ENCODE assay signal across 25 cellular contexts in the genomic region with DNA sequence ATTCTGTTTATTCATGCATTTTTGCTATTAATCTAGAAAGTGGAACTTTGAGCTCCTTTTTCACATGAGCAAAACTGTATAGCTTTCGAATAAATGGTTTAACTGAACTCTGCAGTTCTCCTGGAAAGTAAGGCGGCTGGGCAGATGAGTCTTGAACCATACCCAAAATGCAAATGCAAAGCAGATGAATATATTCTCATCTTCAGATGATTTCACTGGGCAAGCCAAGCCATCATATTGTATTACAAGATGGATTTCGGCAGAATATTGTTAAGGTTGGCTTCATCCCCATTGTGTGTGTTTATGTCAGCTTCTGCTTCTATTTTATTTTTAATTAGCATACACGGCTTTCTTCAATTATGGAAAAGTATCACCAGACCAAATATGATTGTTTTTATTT.
"Had no signal": no experiment of that assay in that cellular context is flagged by ENCODE, and none has a peak within 500 bp of the region (broad histone marks: within the 10 kb centered on the region; RNA-seq: fewer than 3 reads in every experiment).

No MANE protein-coding gene starts in this region.

- H3K9me3 ChIP-seq: gastroesophageal sphincter, ovary, upper lobe of left lung had no signal

- H3K36me3 ChIP-seq: gastroesophageal sphincter, ovary, upper lobe of left lung had no signal

- H3K27ac ChIP-seq: ovary, upper lobe of left lung had no signal

- ATAC-seq: gastroesophageal sphincter; left cardiac atrium; left ventricle myocardium superior; sciatic nerve; stimulated activated effector memory CD8-positive, alpha-beta T cell treated with anti-CD3 and anti-CD28 coated beads, Interleukin-12 subunit alpha, Interleukin-12 subunit beta, amount 100 ng/mL, for 72 hours; WTC11 had no signal

- H3K27me3 ChIP-seq: gastroesophageal sphincter, ovary, upper lobe of left lung had no signal

- H3K4me3 ChIP-seq: gastroesophageal sphincter, ovary, skin epidermis, upper lobe of left lung had no signal

- DNase-seq: activated CD4-positive, alpha-beta memory T cell treated with anti-CD3 and anti-CD28 coated beads, Interleukin-2, amount 10 ng/mL, durations not matched to agents 7 days and 5 days; activated CD4-positive, alpha-beta T cell treated with anti-CD3 and anti-CD28 coated beads for 1 hour; activated CD4-positive, alpha-beta T cell treated with anti-CD3 and anti-CD28 coated beads, Interleukin-2, amount 10 ng/mL, durations not matched to agents 7 days and 5 days; activated CD8-positive, alpha-beta memory T cell treated with anti-CD3 and anti-CD28 coated beads, Interleukin-2, amount 50 U/mL, for 48 hours; activated gamma-delta T cell; activated naive CD4-positive, alpha-beta T cell treated with anti-CD3 and anti-CD28 coated beads, Interleukin-2, amount 10 ng/mL, durations not matched to agents 7 days and 5 days; activated naive CD8-positive, alpha-beta T cell treated with anti-CD3 and anti-CD28 coated beads, Interleukin-2, amount 10 ng/mL, durations not matched to agents 7 days and 5 days; activated T-cell treated with anti-CD3 and anti-CD28 coated beads, Interleukin-2, amount 50 U/mL, for 24 hours; amniotic stem cell; central memory CD4-positive, alpha-beta T cell; hippocampal formation; left cardiac atrium; left ventricle myocardium superior; mammary epithelial cell; naive B cell; ovary; stimulated activated CD4-positive, alpha-beta T cell treated with anti-CD3 and anti-CD28 coated beads, Interleukin-4, amount 100 ng/mL, for 24 hours; substantia nigra; T-helper 2 cell had no signal
